In genomic region chr2:105393373-105394055, GRCh38 we compare ENCODE assay signal across 14 cellular contexts. TPM values are rescaled to one million over a fixed set of nuclear protein-coding genes. Genes with fewer than 3 reads are reported as not detected.
A peak's percentile ranks its signal among the peaks of the same experiment; 100 is the strongest.
DNase-seq lines count a peak whose midpoint lies in the region; TF ChIP-seq lines count a peak whose summit lies in the region.
"Had no signal": no experiment of that assay in that cellular context is flagged by ENCODE, and none has a peak within 500 bp of the region (broad histone marks: within the 10 kb centered on the region; RNA-seq: fewer than 3 reads in every experiment).

No MANE protein-coding gene starts in this region.

- no peaks in the 10 kb centered on the region for H3K27me3 ChIP-seq in ovary

- peak overlapping the region; percentile 86 to 98 for H3K27ac ChIP-seq in ovary
- H3K27ac ChIP-seq: KMS-11, upper lobe of left lung, VCaP had no signal

- H3K36me3 ChIP-seq in ovary = no peaks in the 10 kb centered on the region
- H3K36me3 ChIP-seq: upper lobe of left lung had no signal

- intact Hi-C loops in ovary (cut with DNase I) = loop anchor here in 1 of 4 donors (10.0 kb wide), 1 partner anchor 101 kb away; no protein-coding TSS in a partner anchor

- peak; percentile 86 for DNase-seq in AG10803 (ENCODE audit: low read depth)
- peak; percentile 96 for DNase-seq in fibroblast of the aortic adventitia (ENCODE audit: low read depth)
- peak; percentile 68 to 86 (median 78) for DNase-seq in ovary
- no peak for DNase-seq in RPMI8226
- no peak for DNase-seq in activated CD4-positive, alpha-beta T cell treated with anti-CD3 and anti-CD28 coated beads, Interleukin-2, amount 50 U/mL, for 1 hour
- no peak for DNase-seq in DMS114 treated with DMSO at 0.1 percent for 48 hours (lab: John Stamatoyannopoulos, UW; ENCODE audit: unreplicated experiment)
- no peak for DNase-seq in islet precursor cell
- DNase-seq: NCI-H187 treated with DMSO at 0.1 percent for 48 hours, NCI-H526, SHP77 treated with DMSO at 0.1 percent for 48 hours, upper lobe of left lung had no signal

- no peak for TF ChIP-seq POLR2A in ovary (IDR thresholded peaks at IDR 0.05)

- peaks cover 23% of the 10 kb centered on the region for H3K4me1 ChIP-seq in ovary (ENCODE audit: insufficient read depth)

- TF ChIP-seq CTCF in AG10803 (conservative IDR thresholded peaks at IDR 0.05; ENCODE audit: low read length) (no peak), WI38 (IDR thresholded peaks at IDR 0.05; ENCODE audit: low read depth, low read length) (no peak), fibroblast of the aortic adventitia (IDR thresholded peaks at IDR 0.05; ENCODE audit: insufficient read depth, low read length) (peak; percentile 19), ovary (IDR thresholded peaks at IDR 0.05) (no peak)

- WGBS in ovary, 3 donors = 12 to 27% (median 15%) methylated on average over 13 of the region's 13 CpGs

- no peak for TF ChIP-seq EP300 in ovary (IDR thresholded peaks at IDR 0.05)

- no peaks in the 10 kb centered on the region for H3K9me3 ChIP-seq in ovary
- H3K9me3 ChIP-seq: upper lobe of left lung had no signal

- H3K4me3 ChIP-seq in AG10803 (ENCODE audit: low read length) = peak overlapping the region; percentile 13
- 0 out of 2 replicates have a peak overlapping the region, but pooled peaks have one; percentile 16 for H3K4me3 ChIP-seq in WI38 (ENCODE audit: low read depth, low read length)
- H3K4me3 ChIP-seq in fibroblast of the aortic adventitia (ENCODE audit: low read depth, low read length) = peak overlapping the region; percentile 40
- H3K4me3 ChIP-seq in ovary = peak overlapping the region; percentile 98
- H3K4me3 ChIP-seq: upper lobe of left lung had no signal

RNA-seq across cellular contexts. Expression of gene FHL2, which starts 5.3 kb away (rescaled TPM):
- total RNA-seq in fibroblast of the aortic adventitia (ENCODE audit: low replicate concordance) (92.4 and 267 TPM in 2 replicates), ovary (1,000 to 10,000 TPM in 1 of 7 donors, 100 to 1,000 TPM in 6; 300 to 1,049 (median 495) TPM)
- 100 to 1,000 TPM; 320 to 628 TPM for polyA plus RNA-seq in ovary

RNA-seq across cellular contexts. Expression of gene C2orf49, which starts 56.2 kb away (rescaled TPM):
- total RNA-seq in fibroblast of the aortic adventitia (ENCODE audit: low replicate concordance) (20.0 and 20.1 TPM in 2 replicates), ovary (10 to 100 TPM; 12.9 to 32.5 (median 20.3) TPM)
- polyA plus RNA-seq in ovary = 10 to 100 TPM; 12.6 to 27.2 TPM

Comparison
In these comparisons a context has a peak if more than half of its experiments do, and no peak if none do; other contexts are left out.
1. DNase-seq: peak in AG10803 (single experiment), fibroblast of the aortic adventitia (single experiment) and ovary (5 of 5); none in RPMI8226 (single experiment), activated CD4-positive, alpha-beta T cell treated with anti-CD3 and anti-CD28 coated beads, Interleukin-2, amount 50 U/mL, for 1 hour (single experiment), DMS114 treated with DMSO at 0.1 percent for 48 hours (single experiment) and islet precursor cell (single experiment).
2. H3K4me3 ChIP-seq: peak in every context shown above with its lines; median percentile 98 in ovary; 40 in fibroblast of the aortic adventitia; 16 in WI38; 13 in AG10803.